Comparison of ENCODE assay signal across 3 cellular contexts in genomic region chr20:32752021-32752457, GRCh38.
TF ChIP-seq lines count a peak whose summit lies in the region.

No MANE protein-coding gene starts in this region.

TF ChIP-seq in SK-N-SH, 30 proteins besides CTCF, POLR2A, EP300 and RAD21:
- no peak for TF ChIP-seq USF1 (IDR thresholded peaks at IDR 0.05; ENCODE audit: borderline replicate concordance, low read depth)
- no peak for TF ChIP-seq GABPA (IDR thresholded peaks at IDR 0.05; ENCODE audit: low read depth)
- TF ChIP-seq MAX (IDR thresholded peaks at IDR 0.05; ENCODE audit: low read depth) = no peak
- no peak for TF ChIP-seq NFIC (IDR thresholded peaks at IDR 0.05; ENCODE audit: borderline replicate concordance)
- no peak for TF ChIP-seq EZH2phosphoT487 (IDR thresholded peaks at IDR 0.05; ENCODE audit: borderline replicate concordance, low read depth)
- no peak for TF ChIP-seq IRF3 (IDR thresholded peaks at IDR 0.05; ENCODE audit: low read depth, low read length)
- no peak for TF ChIP-seq FOXJ3 (CRISPR knock-in tag; IDR thresholded peaks at IDR 0.05)
- no peak for TF ChIP-seq GATA2 (CRISPR knock-in tag; IDR thresholded peaks at IDR 0.05)
- TF ChIP-seq SIN3A (IDR thresholded peaks at IDR 0.05; ENCODE audit: borderline replicate concordance, low read depth, low read length) = no peak
- no peak for TF ChIP-seq REST (IDR thresholded peaks at IDR 0.05; ENCODE audit: low read depth, low read length)
- no peak for TF ChIP-seq POLR2AphosphoS5 (IDR thresholded peaks at IDR 0.05; ENCODE audit: low read depth, low read length)
- TF ChIP-seq SMC3 (IDR thresholded peaks at IDR 0.05; ENCODE audit: low read depth, low read length) = no peak
- TF ChIP-seq TEAD4 (IDR thresholded peaks at IDR 0.05; ENCODE audit: borderline replicate concordance, insufficient read depth) = no peak
- no peak for TF ChIP-seq YY1 (IDR thresholded peaks at IDR 0.05; ENCODE audit: low read depth)
TF ChIP-seq in SK-N-SH: peak in this region for 0.

TF ChIP-seq in SK-N-SH treated with all-trans-retinoic acid at 6 μM for 48 hours, 23 proteins besides CTCF, POLR2A, EP300 and RAD21:
- TF ChIP-seq ZNF70 (CRISPR knock-in tag; IDR thresholded peaks at IDR 0.05) (no peak), TCF4 (CRISPR knock-in tag; IDR thresholded peaks at IDR 0.05; ENCODE audit: borderline replicate concordance) (no peak), ISL1 (CRISPR knock-in tag; IDR thresholded peaks at IDR 0.05) (no peak), ZC3H10 (CRISPR knock-in tag; IDR thresholded peaks at IDR 0.05) (no peak), POU6F1 (CRISPR knock-in tag; IDR thresholded peaks at IDR 0.05; ENCODE audit: borderline replicate concordance, low read depth) (no peak), OSR1 (CRISPR knock-in tag; IDR thresholded peaks at IDR 0.05) (no peak), PPARA (CRISPR knock-in tag; IDR thresholded peaks at IDR 0.05; ENCODE audit: borderline replicate concordance) (no peak), ESRRG (CRISPR knock-in tag; IDR thresholded peaks at IDR 0.05) (no peak), BACH2 (CRISPR knock-in tag; IDR thresholded peaks at IDR 0.05; ENCODE audit: borderline replicate concordance) (no peak), RARB (CRISPR knock-in tag; IDR thresholded peaks at IDR 0.05) (no peak), ZNF8 (CRISPR knock-in tag; IDR thresholded peaks at IDR 0.05) (no peak)

TF ChIP-seq in IMR-90, 13 proteins besides CTCF, POLR2A, EP300 and RAD21:
- TF ChIP-seq FOS (IDR thresholded peaks at IDR 0.05; ENCODE audit: low read depth, low read length) (no peak), SMC3 (IDR thresholded peaks at IDR 0.05; ENCODE audit: low read depth, low read length) (no peak), NFE2L2 (IDR thresholded peaks at IDR 0.05; ENCODE audit: low read depth, low read length) (no peak), MXI1 (IDR thresholded peaks at IDR 0.05; ENCODE audit: borderline replicate concordance, low read depth, low read length) (no peak), CHD1 (IDR thresholded peaks at IDR 0.05; ENCODE audit: low read depth, low read length) (no peak), RFX5 (IDR thresholded peaks at IDR 0.05; ENCODE audit: low read depth, low read length) (no peak), MAFK (IDR thresholded peaks at IDR 0.05; ENCODE audit: low read depth, low read length) (no peak), USF2 (IDR thresholded peaks at IDR 0.05; ENCODE audit: low read depth, low read length) (no peak), CEBPB (IDR thresholded peaks at IDR 0.05; ENCODE audit: low read depth, low read length) (no peak), RCOR1 (IDR thresholded peaks at IDR 0.05; ENCODE audit: insufficient replicate concordance, low read length) (no peak), BHLHE40 (IDR thresholded peaks at IDR 0.05; ENCODE audit: low read depth, low read length) (no peak)
